18 cellular contexts compared by ENCODE assay signal in genomic region chr20:45887346-45887715, GRCh38. TPM values are rescaled to one million over a fixed set of nuclear protein-coding genes. Genes with fewer than 3 reads are reported as not detected.
"Had no signal": no experiment of that assay in that cellular context is flagged by ENCODE, and none has a peak within 500 bp of the region (broad histone marks: within the 10 kb centered on the region; RNA-seq: fewer than 3 reads in every experiment).

SPATA25 (minus strand) TSS chr20:45887622; CDS start chr20:45887590, 32 bp downstream.

- H3K27me3 ChIP-seq: brain microvascular endothelial cell, gastroesophageal sphincter had no signal

- H3K9me3 ChIP-seq: gastroesophageal sphincter, left ventricle myocardium inferior had no signal

- DNase-seq: activated CD4-positive, alpha-beta T cell treated with anti-CD3 and anti-CD28 coated beads for 48 hours; activated CD8-positive, alpha-beta memory T cell treated with anti-CD3 and anti-CD28 coated beads for 24 hours; activated naive CD4-positive, alpha-beta T cell treated with anti-CD3 and anti-CD28 coated beads, Interleukin-2, amount 10 ng/mL, durations not matched to agents 7 days and 5 days; amygdala; brain microvascular endothelial cell; cerebellar nuclear complex; effector memory CD8-positive, alpha-beta T cell; left ventricle myocardium inferior; mesendoderm; stimulated activated CD4-positive, alpha-beta T cell treated with anti-CD3 and anti-CD28 coated beads, Interleukin-1b, Interleukin-23, amount 100 ng/mL, for 48 hours had no signal

- H3K9me3 Mint-ChIP-seq: activated naive CD4-positive, alpha-beta T cell treated with anti-CD3 and anti-CD28 coated beads, Interleukin-2, amount 10 ng/mL, durations not matched to agents 7 days and 5 days; activated T-helper 2 cell treated with anti-CD3 and anti-CD28 coated beads, Interferon-gamma antibody, Interleukin-2, Interleukin-4, amounts not matched to agents 10 μg/mL and 5 μg/mL and 100 μg/mL, durations not matched to agents 14 hours and 24 hours and 36 hours; dendritic cell treated with granulocyte-macrophage colony-stimulating factor and Interleukin-4, amounts not matched to agents 40 ng/mL and 50 ng/mL, for 4 days; effector memory CD8-positive, alpha-beta T cell; stimulated activated memory B cell treated with anti-CD40 and anti-IgM and Interleukin-4, amounts not matched to agents 10 μg/mL and 1 μg/mL and 100 μg/mL, for 72 hours; T-helper 1 cell treated with Interleukin-12 subunit alpha and Interleukin-12 subunit beta and Interleukin-4 antibody, amounts not matched to agents 30 μg/mL and 1 μg/mL, for 36 hours had no signal

- H3K27ac ChIP-seq: brain microvascular endothelial cell, gastroesophageal sphincter, left ventricle myocardium inferior had no signal

- H3K4me3 ChIP-seq: gastroesophageal sphincter, left ventricle myocardium inferior had no signal

- H3K27ac Mint-ChIP-seq: activated naive CD4-positive, alpha-beta T cell treated with anti-CD3 and anti-CD28 coated beads, Interleukin-2, amount 10 ng/mL, durations not matched to agents 7 days and 5 days; activated T-helper 2 cell treated with anti-CD3 and anti-CD28 coated beads, Interferon-gamma antibody, Interleukin-2, Interleukin-4, amounts not matched to agents 10 μg/mL and 5 μg/mL and 100 μg/mL, durations not matched to agents 14 hours and 24 hours and 36 hours; dendritic cell treated with granulocyte-macrophage colony-stimulating factor and Interleukin-4, amounts not matched to agents 40 ng/mL and 50 ng/mL, for 4 days; T-helper 1 cell treated with Interleukin-12 subunit alpha and Interleukin-12 subunit beta and Interleukin-4 antibody, amounts not matched to agents 30 μg/mL and 1 μg/mL, for 36 hours had no signal

- ATAC-seq: effector memory CD8-positive, alpha-beta T cell; gastroesophageal sphincter; right cardiac atrium; stimulated activated memory B cell treated with anti-CD40 and anti-IgM and Interleukin-4, amounts not matched to agents 10 μg/mL and 1 μg/mL and 100 μg/mL, for 72 hours had no signal

- FAIRE-seq: keratinocyte had no signal

- H3K27me3 Mint-ChIP-seq: dendritic cell treated with granulocyte-macrophage colony-stimulating factor and Interleukin-4, amounts not matched to agents 40 ng/mL and 50 ng/mL, for 4 days; effector memory CD8-positive, alpha-beta T cell; stimulated activated memory B cell treated with anti-CD40 and anti-IgM and Interleukin-4, amounts not matched to agents 10 μg/mL and 1 μg/mL and 100 μg/mL, for 72 hours had no signal

- H3K4me3 Mint-ChIP-seq: activated naive CD4-positive, alpha-beta T cell treated with anti-CD3 and anti-CD28 coated beads, Interleukin-2, amount 10 ng/mL, durations not matched to agents 7 days and 5 days; dendritic cell treated with granulocyte-macrophage colony-stimulating factor and Interleukin-4, amounts not matched to agents 40 ng/mL and 50 ng/mL, for 4 days; effector memory CD8-positive, alpha-beta T cell; stimulated activated memory B cell treated with anti-CD40 and anti-IgM and Interleukin-4, amounts not matched to agents 10 μg/mL and 1 μg/mL and 100 μg/mL, for 72 hours; T-helper 1 cell treated with Interleukin-12 subunit alpha and Interleukin-12 subunit beta and Interleukin-4 antibody, amounts not matched to agents 30 μg/mL and 1 μg/mL, for 36 hours had no signal

RNA-seq across cellular contexts. Expression of gene SPATA25, which starts in this region (rescaled TPM):
- total RNA-seq: epithelial cell of proximal tubule had no signal
- polyA plus RNA-seq: keratinocyte had no signal
